In the genomic region with DNA sequence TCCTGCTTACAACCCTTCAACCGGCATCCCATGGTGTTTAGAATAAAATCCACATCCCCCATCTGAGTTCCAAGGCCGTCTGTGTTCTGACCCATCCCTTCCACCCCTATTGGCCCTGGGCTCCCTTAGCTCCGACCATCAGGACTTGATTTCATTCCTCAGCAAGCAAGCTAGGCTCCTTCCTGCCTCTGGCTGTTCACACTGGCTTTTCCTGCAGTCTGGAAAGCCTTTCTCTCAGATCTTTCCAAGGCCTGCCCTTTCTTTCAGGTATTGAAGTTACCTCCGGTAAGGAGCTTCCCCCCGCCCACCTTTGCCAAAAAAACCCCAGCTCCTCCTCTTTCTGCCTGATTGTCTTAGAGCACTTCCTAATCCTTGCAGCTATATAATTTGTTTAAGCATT, we compare ENCODE assay signal across 18 cellular contexts.
"Had no signal": no experiment of that assay in that cellular context is flagged by ENCODE, and none has a peak within 500 bp of the region (broad histone marks: within the 10 kb centered on the region; RNA-seq: fewer than 3 reads in every experiment).

No MANE protein-coding gene starts in this region.

- H3K4me2 ChIP-seq: hepatocyte had no signal

- H3K4me3 Mint-ChIP-seq: activated CD4-positive, alpha-beta memory T cell treated with anti-CD3 and anti-CD28 coated beads, Interleukin-2, amount 10 ng/mL, durations not matched to agents 7 days and 5 days; activated naive CD8-positive, alpha-beta T cell treated with anti-CD3 and anti-CD28 coated beads for 36 hours; brain had no signal

- H3K27me3 ChIP-seq: colonic mucosa, esophagus muscularis mucosa, hepatocyte, ovary, sigmoid colon, spleen had no signal

- H3K9me3 Mint-ChIP-seq: activated CD4-positive, alpha-beta memory T cell treated with anti-CD3 and anti-CD28 coated beads, Interleukin-2, amount 10 ng/mL, durations not matched to agents 7 days and 5 days; activated naive CD8-positive, alpha-beta T cell treated with anti-CD3 and anti-CD28 coated beads for 36 hours had no signal

- ATAC-seq: left cardiac atrium, lower lobe of right lung had no signal

- H3K4me3 ChIP-seq: colonic mucosa, esophagus muscularis mucosa, hepatocyte, lower lobe of right lung, ovary, sigmoid colon, spleen, thoracic aorta had no signal

- H2AFZ ChIP-seq: hepatocyte had no signal

- H3K36me3 ChIP-seq: colonic mucosa, lower lobe of right lung, ovary, sigmoid colon, thoracic aorta had no signal

- H3K27ac Mint-ChIP-seq: activated CD4-positive, alpha-beta memory T cell treated with anti-CD3 and anti-CD28 coated beads, Interleukin-2, amount 10 ng/mL, durations not matched to agents 7 days and 5 days; activated naive CD8-positive, alpha-beta T cell treated with anti-CD3 and anti-CD28 coated beads for 36 hours had no signal

- H3K79me2 ChIP-seq: hepatocyte had no signal

- H3K4me1 ChIP-seq: colonic mucosa, lower lobe of right lung had no signal

- H3K27me3 Mint-ChIP-seq: activated CD4-positive, alpha-beta memory T cell treated with anti-CD3 and anti-CD28 coated beads, Interleukin-2, amount 10 ng/mL, durations not matched to agents 7 days and 5 days; activated naive CD8-positive, alpha-beta T cell treated with anti-CD3 and anti-CD28 coated beads for 36 hours had no signal

- H3K27ac ChIP-seq: colonic mucosa, esophagus muscularis mucosa, hepatocyte, lower lobe of right lung, ovary, sigmoid colon, spleen, thoracic aorta had no signal

- H3K36me3 Mint-ChIP-seq: activated naive CD8-positive, alpha-beta T cell treated with anti-CD3 and anti-CD28 coated beads for 36 hours; brain had no signal

- DNase-seq: activated CD4-positive, alpha-beta memory T cell treated with anti-CD3 and anti-CD28 coated beads, Interleukin-2, amount 10 ng/mL, durations not matched to agents 7 days and 5 days; activated CD4-positive, alpha-beta T cell treated with anti-CD3 and anti-CD28 coated beads for 4 hours; activated gamma-delta T cell; activated naive CD8-positive, alpha-beta T cell treated with anti-CD3 and anti-CD28 coated beads for 36 hours; activated T-cell treated with anti-CD3 and anti-CD28 coated beads, Interleukin-2, amount 50 U/mL, for 48 hours; central memory CD4-positive, alpha-beta T cell; colonic mucosa; left cardiac atrium; lower lobe of right lung; midbrain; ovary; sigmoid colon; spleen; T-helper 2 cell had no signal

- H3K4me1 Mint-ChIP-seq: activated CD4-positive, alpha-beta memory T cell treated with anti-CD3 and anti-CD28 coated beads, Interleukin-2, amount 10 ng/mL, durations not matched to agents 7 days and 5 days; activated naive CD8-positive, alpha-beta T cell treated with anti-CD3 and anti-CD28 coated beads for 36 hours had no signal

- H3K9me3 ChIP-seq: colonic mucosa, esophagus muscularis mucosa, lower lobe of right lung, ovary, sigmoid colon, spleen, thoracic aorta had no signal
